Comparison of ENCODE assay signal across 16 cellular contexts in the genomic region with DNA sequence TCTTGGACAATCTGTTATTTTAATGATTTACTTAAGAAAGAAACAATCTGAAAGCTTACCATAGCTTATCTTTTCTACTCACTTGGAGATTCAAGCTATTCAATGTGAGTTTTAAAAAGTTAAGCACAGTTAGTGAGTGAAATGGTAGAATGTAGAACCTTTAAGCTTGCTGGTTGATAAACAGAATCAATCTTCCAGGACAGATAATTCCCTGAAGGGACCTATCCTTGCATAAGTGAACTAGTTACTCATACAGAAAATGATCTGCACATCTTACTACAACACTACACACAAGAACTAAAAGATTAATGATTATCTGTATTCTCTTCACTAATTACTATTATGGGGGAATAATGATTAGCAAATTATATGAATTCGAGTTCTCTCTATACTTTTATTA.
"Had no signal": no experiment of that assay in that cellular context is flagged by ENCODE, and none has a peak within 500 bp of the region (broad histone marks: within the 10 kb centered on the region; RNA-seq: fewer than 3 reads in every experiment).

No MANE protein-coding gene starts in this region.

- H3K4me3 ChIP-seq: dorsolateral prefrontal cortex, heart left ventricle, mucosa of descending colon, psoas muscle, suprapubic skin, thyroid gland had no signal

- H3K27me3 ChIP-seq: dorsolateral prefrontal cortex, heart left ventricle, suprapubic skin, thyroid gland had no signal

- H3K9me3 ChIP-seq: heart left ventricle, mucosa of descending colon, neutrophil, psoas muscle, suprapubic skin, thyroid gland had no signal

- ATAC-seq: heart left ventricle; left colon; mucosa of descending colon; naive thymus-derived CD8-positive, alpha-beta T cell; psoas muscle; sciatic nerve had no signal

- DNase-seq: cortex of kidney; dorsolateral prefrontal cortex; effector CD8-positive, alpha-beta T cell; heart left ventricle; hippocampal formation; left colon; mucosa of descending colon; naive thymus-derived CD8-positive, alpha-beta T cell; psoas muscle; small intestine; stimulated activated CD4-positive, alpha-beta T cell treated with anti-CD3 and anti-CD28 coated beads, Interleukin-12 subunit alpha, Interleukin-12 subunit beta, amount 100 ng/mL, for 4 hours; stimulated activated naive CD4-positive, alpha-beta T cell treated with Interleukin-2 at 50 U/mL for 16 hours; thyroid gland had no signal

- H3K27ac ChIP-seq: dorsolateral prefrontal cortex, heart left ventricle, neutrophil, psoas muscle, suprapubic skin, thyroid gland had no signal

- H3K36me3 ChIP-seq: neutrophil, suprapubic skin, thyroid gland had no signal

- H3K4me1 ChIP-seq: psoas muscle, suprapubic skin, thyroid gland had no signal
